ENCODE assay signal across 10 cellular contexts in genomic region chr6:2725999-2726567, GRCh38. TPM values are rescaled to one million over a fixed set of nuclear protein-coding genes. Genes with fewer than 3 reads are reported as not detected.
A peak's percentile ranks its signal among the peaks of the same experiment; 100 is the strongest.
DNase-seq lines count a peak whose midpoint lies in the region; ATAC-seq and TF ChIP-seq lines count a peak whose summit lies in the region.
"Had no signal": no experiment of that assay in that cellular context is flagged by ENCODE, and none has a peak within 500 bp of the region (broad histone marks: within the 10 kb centered on the region; RNA-seq: fewer than 3 reads in every experiment).

No MANE protein-coding gene starts in this region.

- H3K27ac Mint-ChIP-seq in endothelial cell (ENCODE audit: unreplicated experiment): no peak overlapping the region

- no peak for TF ChIP-seq CTCF in AG10803 (conservative IDR thresholded peaks at IDR 0.05; ENCODE audit: low read length)
- no peak for TF ChIP-seq CTCF in fibroblast of villous mesenchyme (IDR thresholded peaks at IDR 0.05; ENCODE audit: insufficient read depth, low read depth, low read length)
- TF ChIP-seq CTCF in endothelial cell (IDR thresholded peaks at IDR 0.05; ENCODE audit: unreplicated experiment): no peak

- H3K9me3 Mint-ChIP-seq in endothelial cell (ENCODE audit: unreplicated experiment): no peaks in the 10 kb centered on the region

- no peak overlapping the region for H3K4me3 ChIP-seq in AG10803 (ENCODE audit: low read length)
- no peak overlapping the region for H3K4me3 ChIP-seq in fibroblast of villous mesenchyme (ENCODE audit: low read depth, low read length)

- H3K27me3 Mint-ChIP-seq in endothelial cell (ENCODE audit: unreplicated experiment): peaks cover 3% of the 10 kb centered on the region

- peak; percentile 52 for ATAC-seq in GM21515 (IDR thresholded peaks at IDR 0.05; ENCODE audit: unreplicated experiment)
- ATAC-seq in HG02759 (IDR thresholded peaks at IDR 0.05; ENCODE audit: unreplicated experiment): no peak
- ATAC-seq in GM18907 (IDR thresholded peaks at IDR 0.05; ENCODE audit: unreplicated experiment): no peak

- H3K4me1 Mint-ChIP-seq in endothelial cell (ENCODE audit: unreplicated experiment): peaks cover 3% of the 10 kb centered on the region

- no peak overlapping the region for H3K4me3 Mint-ChIP-seq in endothelial cell (ENCODE audit: unreplicated experiment)

- DNase-seq in AG10803 (ENCODE audit: low read depth) (peak; percentile 18), NCI-H69 (lab: John Stamatoyannopoulos, UW) (peak; percentile 46), fibroblast of villous mesenchyme (ENCODE audit: low read depth) (peak; percentile 65), endothelial cell (ENCODE audit: low spot score) (no peak), DMS153 treated with DMSO at 0.1 percent for 48 hours (lab: John Stamatoyannopoulos, UW; ENCODE audit: unreplicated experiment) (no peak)
- DNase-seq: activated effector memory CD4-positive, alpha-beta T cell treated with anti-CD3 and anti-CD28 coated beads, Interleukin-2, amount 50 U/mL, for 16 hours; DND-41 had no signal

- H3K36me3 Mint-ChIP-seq in endothelial cell (ENCODE audit: low read depth, unreplicated experiment): no peaks in the 10 kb centered on the region

RNA-seq across cellular contexts. Expression of gene MYLK4, which starts 24.6 kb away (rescaled TPM):
- 0.43 and 0.64 TPM in 2 replicates for total RNA-seq in fibroblast of villous mesenchyme
- total RNA-seq in endothelial cell (ENCODE audit: unreplicated experiment): 0.97 TPM

RNA-seq across cellular contexts. Expression of gene WRNIP1, which starts 39.1 kb away (rescaled TPM):
- total RNA-seq in fibroblast of villous mesenchyme (35.1 and 38.0 TPM in 2 replicates), endothelial cell (ENCODE audit: unreplicated experiment) (48.6 TPM)

Comparison
In these comparisons a context has a peak if more than half of its experiments do, and no peak if none do; other contexts are left out.
1. DNase-seq: peak in AG10803 (single experiment), NCI-H69 (single experiment) and fibroblast of villous mesenchyme (single experiment); none in endothelial cell (single experiment) and DMS153 treated with DMSO at 0.1 percent for 48 hours (single experiment).